Comparison of ENCODE assay signal across 11 cellular contexts in genomic region chr13:51262501-51263211, GRCh38. TPM values are rescaled to one million over a fixed set of nuclear protein-coding genes. Genes with fewer than 3 reads are reported as not detected.
DNase-seq lines count a peak whose midpoint lies in the region; ATAC-seq, FAIRE-seq and TF ChIP-seq lines count a peak whose summit lies in the region.
"Had no signal": no experiment of that assay in that cellular context is flagged by ENCODE, and none has a peak within 500 bp of the region (broad histone marks: within the 10 kb centered on the region; RNA-seq: fewer than 3 reads in every experiment).

No MANE protein-coding gene starts in this region.

- H3K23me2 ChIP-seq in H1 (ENCODE audit: low read depth, low read length) = no peaks in the 10 kb centered on the region

- H4K5ac ChIP-seq in H1 (ENCODE audit: insufficient read length, low read depth, low read length) = no peak overlapping the region

- H3K36me3 ChIP-seq in OCI-LY3 (replicated peaks; ENCODE audit: low read depth, low read length) = no peaks in the 10 kb centered on the region
- peaks cover 9 to 53% (median 22%) of the 10 kb centered on the region in 4 experiments for H3K36me3 ChIP-seq in H1 (ENCODE audit: control insufficient read depth in 2 of 4, insufficient read depth in 4 of 4, low read length in 3 of 4)
- no peaks in the 10 kb centered on the region for H3K36me3 ChIP-seq in smooth muscle cell (ENCODE audit: low read depth)
- no peaks in the 10 kb centered on the region for H3K36me3 ChIP-seq in body of pancreas (replicated peaks in 1 of 2; ENCODE audit: insufficient read depth in 1 of 2, low read depth in 2 of 2)
- H3K36me3 ChIP-seq: suprapubic skin had no signal

- H3K14ac ChIP-seq in H1 (ENCODE audit: insufficient read length) = no peak overlapping the region

- H2BK12ac ChIP-seq in H1 (ENCODE audit: low read depth, low read length) = no peak overlapping the region

- no peak overlapping the region for H3K56ac ChIP-seq in H1 (replicated peaks; ENCODE audit: insufficient read length, low read depth, low read length)

- H4K20me1 ChIP-seq in OCI-LY3 (ENCODE audit: insufficient read depth, low read length) = no peaks in the 10 kb centered on the region
- H4K20me1 ChIP-seq in H1 (replicated peaks in 1 of 2; ENCODE audit: control insufficient read depth in 1 of 2, insufficient read depth in 2 of 2, low read length in 2 of 2) = peaks cover 0 to 10% of the 10 kb centered on the region in 2 experiments
- no peaks in the 10 kb centered on the region for H4K20me1 ChIP-seq in smooth muscle cell (ENCODE audit: low read depth)

- H2AK5ac ChIP-seq in H1 (ENCODE audit: low read depth, low read length) = no peak overlapping the region

- H3K4me3 ChIP-seq in OCI-LY3 (ENCODE audit: low read length) (no peak overlapping the region), H1 (ENCODE audit: extremely low read depth in 1 of 4, insufficient read depth in 2 of 4, low read depth in 3 of 4, low read length in 4 of 4) (no peak overlapping the region), smooth muscle cell (no peak overlapping the region), body of pancreas (no peak overlapping the region)
- H3K4me3 ChIP-seq: suprapubic skin had no signal

- H2BK20ac ChIP-seq in H1 (ENCODE audit: low read length) = no peak overlapping the region

- H3K9me3 ChIP-seq in OCI-LY3 (ENCODE audit: insufficient read depth, low read length) (no peaks in the 10 kb centered on the region), H1 (ENCODE audit: insufficient read depth in 2 of 2, low read depth in 1 of 2, low read length in 1 of 2) (no peaks in the 10 kb centered on the region), smooth muscle cell (replicated peaks; ENCODE audit: low read depth) (no peaks in the 10 kb centered on the region), body of pancreas (no peaks in the 10 kb centered on the region)
- H3K9me3 ChIP-seq: suprapubic skin had no signal

- no peak overlapping the region for H4K8ac ChIP-seq in H1 (ENCODE audit: extremely low read depth, insufficient read depth, low read length)

- CTCF ChIA-PET in H1 (lab: Charles Lee; ENCODE audit: partially characterized antibody) = interaction anchor here (0.7 to 10.6 kb wide), 9 partner anchors 11 to 137 kb away, joined by 3 to 93 read pairs (median 3); no protein-coding TSS in a partner anchor

- TF ChIP-seq POLR2A in H1 (IDR thresholded peaks at IDR 0.05; ENCODE audit: control extremely low read depth in 1 of 2, low read depth in 2 of 2, low read length in 2 of 2) (no peak), body of pancreas (IDR thresholded peaks at IDR 0.05) (no peak)

- no peak for FAIRE-seq in H1 (lab: Jason Lieb, UNC)

- no peak for ATAC-seq in body of pancreas
- no peak for ATAC-seq in GM21367 (IDR thresholded peaks at IDR 0.05; ENCODE audit: unreplicated experiment)
- no peak for ATAC-seq in HG03342 (IDR thresholded peaks at IDR 0.05; ENCODE audit: unreplicated experiment)
- ATAC-seq: effector memory CD8-positive, alpha-beta T cell had no signal

- DNase-seq in GM20000 (ENCODE audit: low spot score) = no peak
- no peak for DNase-seq in H1 (ENCODE audit: low read depth in 1 of 2, low spot score in 2 of 2)
- no peak for DNase-seq in smooth muscle cell (lab: John Stamatoyannopoulos, UW; ENCODE audit: unreplicated experiment)
- DNase-seq in body of pancreas = no peak
- no peak for DNase-seq in NCI-H1092 (lab: John Stamatoyannopoulos, UW)
- DNase-seq: activated naive CD8-positive, alpha-beta T cell treated with anti-CD3 and anti-CD28 coated beads, Interleukin-2, amount 10 ng/mL, durations not matched to agents 7 days and 5 days; effector memory CD8-positive, alpha-beta T cell had no signal

- H3K79me1 ChIP-seq in H1 (ENCODE audit: low read depth, low read length) = peaks cover 28% of the 10 kb centered on the region

- POLR2A ChIA-PET in H1 (lab: Charles Lee; ENCODE audit: partially characterized antibody) = interaction anchor here (1.1 to 4.0 kb wide), 4 partner anchors 11 to 24 kb away, joined by 3 to 12 read pairs (median 5); no protein-coding TSS in a partner anchor

- WGBS in H1 (ENCODE audit: extremely low coverage in 1 of 2, insufficient coverage in 1 of 2, insufficient read length in 1 of 2, insufficient replicate concordance in 2 of 2, low coverage in 1 of 2, low lambda C conversion rate in 2 of 2, missing lambda C conversion rate in 1 of 2), 2 experiments = 81% methylated on average over 8 of the region's 8 CpGs; no CpG with 5 or more reads in 1 of the 2 experiments
- 78% methylated on average over 8 of the region's 8 CpGs for WGBS in smooth muscle cell (ENCODE audit: low lambda C conversion rate)
- 85 to 88% methylated on average over 4 to 8 of the region's 8 CpGs for WGBS in body of pancreas, 2 donors

- H3K4me2 ChIP-seq in OCI-LY3 (ENCODE audit: low read length) = no peak overlapping the region
- no peak overlapping the region; a peak in 1 of 4 replicates for H3K4me2 ChIP-seq in H1 (ENCODE audit: insufficient read depth in 1 of 2, low read depth in 2 of 2, low read length in 2 of 2)
- no peak overlapping the region for H3K4me2 ChIP-seq in smooth muscle cell

- no peak overlapping the region for H2BK120ac ChIP-seq in H1 (replicated peaks; ENCODE audit: low read depth, low read length)

- no peaks in the 10 kb centered on the region for H3F3A ChIP-seq in smooth muscle cell (ENCODE audit: low read depth)

- no peak for TF ChIP-seq EP300 in H1 (IDR thresholded peaks at IDR 0.05; ENCODE audit: borderline replicate concordance in 1 of 2, low read depth in 2 of 2, low read length in 2 of 2)

- H2BK15ac ChIP-seq in H1 (ENCODE audit: low read length) = no peak overlapping the region

- no peaks in the 10 kb centered on the region for H3K27me3 ChIP-seq in OCI-LY3 (ENCODE audit: low read depth, low read length)
- no peaks in the 10 kb centered on the region for H3K27me3 ChIP-seq in H1 (replicated peaks in 1 of 4; ENCODE audit: control insufficient read depth in 3 of 4, extremely low read depth in 1 of 4, insufficient read depth in 3 of 4, low read length in 3 of 4)
- H3K27me3 ChIP-seq in smooth muscle cell (ENCODE audit: low read depth) = no peaks in the 10 kb centered on the region
- no peaks in the 10 kb centered on the region for H3K27me3 ChIP-seq in body of pancreas
- H3K27me3 ChIP-seq: suprapubic skin had no signal

- no peak overlapping the region for H2AFZ ChIP-seq in OCI-LY3 (ENCODE audit: low read depth, low read length)
- no peak overlapping the region for H2AFZ ChIP-seq in H1 (ENCODE audit: low read length)
- no peak overlapping the region for H2AFZ ChIP-seq in smooth muscle cell (ENCODE audit: low read depth)

- H3K79me2 ChIP-seq in OCI-LY3 (ENCODE audit: low read length) (no peaks in the 10 kb centered on the region), H1 (ENCODE audit: control insufficient read depth in 1 of 2, insufficient read depth in 2 of 2, low read length in 2 of 2) (peaks cover 0 to 36% of the 10 kb centered on the region in 2 experiments; a peak in 3 of 4 replicates), smooth muscle cell (ENCODE audit: low read depth) (no peaks in the 10 kb centered on the region)

- peak; percentile 4 for TF ChIP-seq CTCF in GM20000 (IDR thresholded peaks at IDR 0.05; ENCODE audit: extremely low read depth, missing control alignments)
- peak; percentile 45 for TF ChIP-seq CTCF in OCI-LY3 (IDR thresholded peaks at IDR 0.05; ENCODE audit: low read depth, low read length)
- TF ChIP-seq CTCF in H1 (IDR thresholded peaks at IDR 0.05; ENCODE audit: control extremely low read depth in 1 of 3, insufficient read depth in 1 of 3, low read depth in 1 of 3, low read length in 3 of 3) = no peak
- peak; percentile 3 for TF ChIP-seq CTCF in smooth muscle cell (IDR thresholded peaks at IDR 0.05; ENCODE audit: borderline replicate concordance, insufficient read depth, poor library complexity, severe bottlenecking)
- no peak for TF ChIP-seq CTCF in body of pancreas (IDR thresholded peaks at IDR 0.05)

- peak overlapping the region; percentile 28; the same call in 1 of the 2 replicates for H3K18ac ChIP-seq in H1 (ENCODE audit: extremely low read depth, low read length)

- H3K23ac ChIP-seq in H1 (ENCODE audit: insufficient read length) = no peak overlapping the region

- TF ChIP-seq RAD21 in H1 (IDR thresholded peaks at IDR 0.05 in 1 of 2, conservative IDR thresholded peaks at IDR 0.05 in 1 of 2; ENCODE audit: low read depth in 2 of 2, low read length in 2 of 2) = no peak

- no peak overlapping the region for H3K4ac ChIP-seq in H1 (replicated peaks; ENCODE audit: insufficient read length, low read depth, low read length)

- H3K27ac ChIP-seq in OCI-LY3 (ENCODE audit: low read length) = no peak overlapping the region
- no peak overlapping the region for H3K27ac ChIP-seq in H1 (ENCODE audit: low read depth, low read length)
- H3K27ac ChIP-seq in smooth muscle cell (ENCODE audit: low read depth) = no peak overlapping the region
- H3K27ac ChIP-seq in body of pancreas = no peak overlapping the region
- H3K27ac ChIP-seq: suprapubic skin had no signal

- intact Hi-C loops in body of pancreas (cut with DNase I) = no loop called here

- H2BK5ac ChIP-seq in H1 (ENCODE audit: low read depth, low read length) = no peak overlapping the region

- no peak overlapping the region for H3K9ac ChIP-seq in OCI-LY3 (ENCODE audit: low read length)
- no peak overlapping the region for H3K9ac ChIP-seq in H1 (replicated peaks in 1 of 4; ENCODE audit: extremely low read depth in 1 of 4, low read depth in 3 of 4, low read length in 3 of 4)
- no peak overlapping the region for H3K9ac ChIP-seq in smooth muscle cell (ENCODE audit: low read depth)

- no peak overlapping the region for H4K91ac ChIP-seq in H1 (replicated peaks; ENCODE audit: insufficient read length, low read length)

- peaks cover 11% of the 10 kb centered on the region for H3K4me1 ChIP-seq in OCI-LY3 (ENCODE audit: low read length)
- peaks cover 5 to 22% (median 14%) of the 10 kb centered on the region in 4 experiments; a peak in 6 of 7 replicates for H3K4me1 ChIP-seq in H1 (replicated peaks in 1 of 4; ENCODE audit: control insufficient read depth in 3 of 4, insufficient read depth in 4 of 4, low read length in 3 of 4)
- peaks cover 12% of the 10 kb centered on the region for H3K4me1 ChIP-seq in smooth muscle cell (ENCODE audit: low read depth)
- H3K4me1 ChIP-seq in body of pancreas = no peaks in the 10 kb centered on the region
- H3K4me1 ChIP-seq: suprapubic skin had no signal

TF ChIP-seq in H1, 55 proteins besides CTCF, POLR2A, EP300 and RAD21 (continues in another document):
- TF ChIP-seq TCF12 (IDR thresholded peaks at IDR 0.05; ENCODE audit: low read depth, low read length) = 0 out of 2 replicates have a peak, but pooled peaks have one; percentile 33

RNA-seq across cellular contexts. Expression of gene FAM124A, which starts 40.5 kb away (rescaled TPM):
- 47.1 and 49.9 TPM in 2 replicates for total RNA-seq in H1 (2021; fragmentation: NEBNext Ultra II Directional; extraction: Animal tissue kit (Norgen Biotek cat#: 25700))
- polyA plus RNA-seq in H1 (2011; rRNA removed) (40.7 and 47.1 TPM in 2 replicates), smooth muscle cell (0.06 and 0.18 TPM in 2 replicates)
- polyA plus RNA-seq in H1 (2011; cell fraction: cytosol; rRNA removed) = 27.7 TPM
- 38.7 TPM for polyA plus RNA-seq in H1 (2011; cell fraction: nucleus; rRNA removed)
- 29.0 to 33.9 TPM (median 30.6 TPM) in 4 replicates for polyA plus RNA-seq in H1 (2012, experiment 1 of 2)
- polyA plus RNA-seq in H1 (2012, experiment 2 of 2) = 16.3 TPM
- 32.9 TPM for polyA plus RNA-seq in H1 (2013, experiment 1 of 2)
- 34.6 TPM for polyA plus RNA-seq in H1 (2013, experiment 2 of 2)
- 38.0 and 39.6 TPM in 2 replicates for polyA minus RNA-seq in H1 (2011; rRNA and poly(A)+ RNA removed)
- 34.9 TPM for polyA minus RNA-seq in H1 (2011; cell fraction: cytosol; rRNA and poly(A)+ RNA removed)
- 78.7 TPM for polyA minus RNA-seq in H1 (2011; cell fraction: nucleus; rRNA and poly(A)+ RNA removed)
- total RNA-seq in smooth muscle cell (not detected in 2 replicates), body of pancreas (1 to 10 TPM in 1 of 2 donors, under 1 TPM in 1; 0.78 to 2.0 TPM)

Comparison
In these comparisons a context has a peak if more than half of its experiments do, and no peak if none do; other contexts are left out.
1. CTCF ChIP-seq: peak in GM20000 (single experiment), OCI-LY3 (single experiment) and smooth muscle cell (single experiment); none in H1 (0 of 3) and body of pancreas (0 of 7).
2. RNA of gene FAM124A, which starts 40.5 kb away (total RNA-seq): 47.1 to 49.9 TPM in H1; 0.78 to 2.0 TPM in body of pancreas and not detected in smooth muscle cell; every median in the first group is over 10 times any median in the second.